1 cellular context compared by ENCODE assay signal in the genomic region with DNA sequence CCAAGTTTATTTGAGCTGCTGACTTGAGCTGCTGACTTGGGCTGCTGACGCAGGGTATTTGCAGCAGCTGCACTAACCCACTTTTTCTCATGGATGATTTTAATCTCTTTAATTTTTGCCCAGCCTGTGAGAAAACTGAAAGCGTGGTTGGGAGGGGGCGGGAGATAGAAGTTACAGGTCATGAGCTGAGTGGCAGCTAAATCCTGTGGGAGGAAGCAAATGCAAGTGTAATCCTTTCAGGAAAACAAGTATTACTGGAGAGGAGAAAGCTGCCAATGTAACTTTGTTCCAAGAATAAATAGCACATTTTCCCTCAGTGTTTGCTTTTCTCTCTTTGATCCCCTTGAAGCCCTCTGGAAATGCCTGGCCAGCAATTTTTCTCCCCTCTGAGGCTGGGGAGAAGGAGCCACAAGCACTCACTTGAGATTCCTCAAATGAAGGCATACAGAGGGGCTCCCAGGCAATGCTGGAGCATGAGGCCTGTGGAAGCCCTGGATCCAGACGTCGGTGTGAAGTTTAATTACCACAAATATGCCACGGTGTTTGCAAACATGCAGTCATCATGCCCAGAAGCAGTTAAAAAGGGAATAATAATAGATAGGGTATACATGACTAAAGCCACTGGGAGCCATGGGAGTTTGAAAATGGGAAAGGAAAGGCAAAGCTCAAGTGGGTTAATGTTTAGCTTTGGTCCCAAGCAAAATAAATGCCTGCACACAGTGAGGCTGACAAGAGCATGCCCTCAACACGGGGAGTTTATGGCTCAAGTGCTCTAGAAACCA.
TF ChIP-seq lines count a peak whose summit lies in the region.

No MANE protein-coding gene starts in this region.

TF ChIP-seq in HepG2, 621 proteins besides CTCF, POLR2A, EP300 and RAD21 (continued from another document and continues in another):
- TF ChIP-seq, protein P1, sequence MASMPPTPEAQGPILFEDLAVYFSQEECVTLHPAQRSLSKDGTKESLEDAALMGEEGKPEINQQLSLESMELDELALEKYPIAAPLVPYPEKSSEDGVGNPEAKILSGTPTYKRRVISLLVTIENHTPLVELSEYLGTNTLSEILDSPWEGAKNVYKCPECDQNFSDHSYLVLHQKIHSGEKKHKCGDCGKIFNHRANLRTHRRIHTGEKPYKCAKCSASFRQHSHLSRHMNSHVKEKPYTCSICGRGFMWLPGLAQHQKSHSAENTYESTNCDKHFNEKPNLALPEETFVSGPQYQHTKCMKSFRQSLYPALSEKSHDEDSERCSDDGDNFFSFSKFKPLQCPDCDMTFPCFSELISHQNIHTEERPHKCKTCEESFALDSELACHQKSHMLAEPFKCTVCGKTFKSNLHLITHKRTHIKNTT (CRISPR knock-in tag; IDR thresholded peaks at IDR 0.05) = no peak
- TF ChIP-seq PPARG (CRISPR knock-in tag; conservative IDR thresholded peaks at IDR 0.05) (peak; percentile 75; the same call in 1 of the 2 replicates), AKAP8 (CRISPR knock-in tag; IDR thresholded peaks at IDR 0.05) (no peak), ZNF652 (CRISPR knock-in tag; IDR thresholded peaks at IDR 0.05; ENCODE audit: borderline replicate concordance, low read depth) (peak; percentile 66; the same call in 1 of the 2 replicates), HMG20A (CRISPR knock-in tag; IDR thresholded peaks at IDR 0.05; ENCODE audit: borderline replicate concordance) (peak; percentile 43), ARHGAP35 (CRISPR knock-in tag; IDR thresholded peaks at IDR 0.05; ENCODE audit: borderline replicate concordance) (no peak), ETV6 (CRISPR knock-in tag; conservative IDR thresholded peaks at IDR 0.05) (peak; percentile 2; the same call in 1 of the 2 replicates), HNF4A (CRISPR knock-in tag; IDR thresholded peaks at IDR 0.05) (peak; percentile 61), KMT2A (CRISPR knock-in tag; IDR thresholded peaks at IDR 0.05) (0 out of 2 replicates have a peak, but pooled peaks have one; percentile 54), SOX6 (IDR thresholded peaks at IDR 0.05) (no peak), SOX6 (CRISPR knock-in tag; IDR thresholded peaks at IDR 0.05) (peak; percentile 65; the same call in 1 of the 2 replicates), THAP11 (CRISPR knock-in tag; IDR thresholded peaks at IDR 0.05) (peak; percentile 12; the same call in 1 of the 2 replicates), NFKB2 (CRISPR knock-in tag; IDR thresholded peaks at IDR 0.05; ENCODE audit: borderline replicate concordance) (no peak), CREB1 (IDR thresholded peaks at IDR 0.05) (no peak), CREB1 (CRISPR knock-in tag; IDR thresholded peaks at IDR 0.05) (peak; percentile 61; the same call in 1 of the 2 replicates), ZNF501 (CRISPR knock-in tag; IDR thresholded peaks at IDR 0.05) (peak; percentile 89), ZNF44 (CRISPR knock-in tag; IDR thresholded peaks at IDR 0.05) (peak; percentile 34; the same call in 1 of the 2 replicates), U2AF1 (optimal IDR thresholded peaks at IDR 0.05; ENCODE audit: low read depth, low read length) (no peak), FOXA1 (IDR thresholded peaks at IDR 0.05) (no peak), FOXA1 (CRISPR knock-in tag; IDR thresholded peaks at IDR 0.05) (peak; percentile 84), ATM (IDR thresholded peaks at IDR 0.05; ENCODE audit: borderline replicate concordance) (no peak), ARNTL (CRISPR knock-in tag; IDR thresholded peaks at IDR 0.05) (peak; percentile 62), ZNF329 (CRISPR knock-in tag; IDR thresholded peaks at IDR 0.05; ENCODE audit: low read depth) (no peak), MTF1 (CRISPR knock-in tag; IDR thresholded peaks at IDR 0.05) (0 out of 2 replicates have a peak, but pooled peaks have one; percentile 19), KDM5B (CRISPR knock-in tag; IDR thresholded peaks at IDR 0.05; ENCODE audit: borderline replicate concordance) (no peak; the same call in 1 of the 2 replicates), SP4 (CRISPR knock-in tag; IDR thresholded peaks at IDR 0.05) (0 out of 2 replicates have a peak, but pooled peaks have one; percentile 41), EED (CRISPR knock-in tag; IDR thresholded peaks at IDR 0.05) (no peak), SATB2 (CRISPR knock-in tag; IDR thresholded peaks at IDR 0.05) (peak; percentile 57), NFE2L1 (CRISPR knock-in tag; IDR thresholded peaks at IDR 0.05; ENCODE audit: borderline replicate concordance) (no peak), FIP1L1 (IDR thresholded peaks at IDR 0.05; ENCODE audit: borderline replicate concordance, insufficient read depth, low read depth, low read length) (no peak), ARNT2 (CRISPR knock-in tag; IDR thresholded peaks at IDR 0.05; ENCODE audit: low read depth) (no peak)
- TF ChIP-seq, protein P2, sequence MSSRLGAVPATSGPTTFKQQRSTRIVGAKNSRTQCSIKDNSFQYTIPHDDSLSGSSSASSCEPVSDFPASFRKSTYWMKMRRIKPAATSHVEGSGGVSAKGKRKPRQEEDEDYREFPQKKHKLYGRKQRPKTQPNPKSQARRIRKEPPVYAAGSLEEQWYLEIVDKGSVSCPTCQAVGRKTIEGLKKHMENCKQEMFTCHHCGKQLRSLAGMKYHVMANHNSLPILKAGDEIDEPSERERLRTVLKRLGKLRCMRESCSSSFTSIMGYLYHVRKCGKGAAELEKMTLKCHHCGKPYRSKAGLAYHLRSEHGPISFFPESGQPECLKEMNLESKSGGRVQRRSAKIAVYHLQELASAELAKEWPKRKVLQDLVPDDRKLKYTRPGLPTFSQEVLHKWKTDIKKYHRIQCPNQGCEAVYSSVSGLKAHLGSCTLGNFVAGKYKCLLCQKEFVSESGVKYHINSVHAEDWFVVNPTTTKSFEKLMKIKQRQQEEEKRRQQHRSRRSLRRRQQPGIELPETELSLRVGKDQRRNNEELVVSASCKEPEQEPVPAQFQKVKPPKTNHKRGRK (CRISPR knock-in tag; IDR thresholded peaks at IDR 0.05) = peak; percentile 34; the same call in 1 of the 2 replicates
- TF ChIP-seq, protein P3, sequence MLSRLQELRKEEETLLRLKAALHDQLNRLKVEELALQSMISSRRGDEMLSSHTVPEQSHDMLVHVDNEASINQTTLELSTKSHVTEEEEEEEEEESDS (CRISPR knock-in tag; IDR thresholded peaks at IDR 0.05; ENCODE audit: borderline replicate concordance) = no peak
- TF ChIP-seq, protein P4, sequence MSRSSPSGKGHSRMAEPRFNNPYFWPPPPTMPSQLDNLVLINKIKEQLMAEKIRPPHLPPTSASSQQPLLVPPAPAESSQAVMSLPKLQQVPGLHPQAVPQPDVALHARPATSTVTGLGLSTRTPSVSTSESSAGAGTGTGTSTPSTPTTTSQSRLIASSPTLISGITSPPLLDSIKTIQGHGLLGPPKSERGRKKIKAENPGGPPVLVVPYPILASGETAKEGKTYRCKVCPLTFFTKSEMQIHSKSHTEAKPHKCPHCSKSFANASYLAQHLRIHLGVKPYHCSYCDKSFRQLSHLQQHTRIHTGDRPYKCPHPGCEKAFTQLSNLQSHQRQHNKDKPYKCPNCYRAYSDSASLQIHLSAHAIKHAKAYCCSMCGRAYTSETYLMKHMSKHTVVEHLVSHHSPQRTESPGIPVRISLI (CRISPR knock-in tag; IDR thresholded peaks at IDR 0.05; ENCODE audit: borderline replicate concordance) = peak; percentile 26; the same call in 1 of the 2 replicates
- TF ChIP-seq, protein P5, sequence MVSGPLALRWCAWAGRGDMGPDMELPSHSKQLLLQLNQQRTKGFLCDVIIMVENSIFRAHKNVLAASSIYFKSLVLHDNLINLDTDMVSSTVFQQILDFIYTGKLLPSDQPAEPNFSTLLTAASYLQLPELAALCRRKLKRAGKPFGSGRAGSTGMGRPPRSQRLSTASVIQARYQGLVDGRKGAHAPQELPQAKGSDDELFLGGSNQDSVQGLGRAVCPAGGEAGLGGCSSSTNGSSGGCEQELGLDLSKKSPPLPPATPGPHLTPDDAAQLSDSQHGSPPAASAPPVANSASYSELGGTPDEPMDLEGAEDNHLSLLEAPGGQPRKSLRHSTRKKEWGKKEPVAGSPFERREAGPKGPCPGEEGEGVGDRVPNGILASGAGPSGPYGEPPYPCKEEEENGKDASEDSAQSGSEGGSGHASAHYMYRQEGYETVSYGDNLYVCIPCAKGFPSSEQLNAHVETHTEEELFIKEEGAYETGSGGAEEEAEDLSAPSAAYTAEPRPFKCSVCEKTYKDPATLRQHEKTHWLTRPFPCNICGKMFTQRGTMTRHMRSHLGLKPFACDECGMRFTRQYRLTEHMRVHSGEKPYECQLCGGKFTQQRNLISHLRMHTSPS (CRISPR knock-in tag; IDR thresholded peaks at IDR 0.05; ENCODE audit: low read depth) = peak; percentile 26; the same call in 1 of the 2 replicates
- TF ChIP-seq, protein P6, sequence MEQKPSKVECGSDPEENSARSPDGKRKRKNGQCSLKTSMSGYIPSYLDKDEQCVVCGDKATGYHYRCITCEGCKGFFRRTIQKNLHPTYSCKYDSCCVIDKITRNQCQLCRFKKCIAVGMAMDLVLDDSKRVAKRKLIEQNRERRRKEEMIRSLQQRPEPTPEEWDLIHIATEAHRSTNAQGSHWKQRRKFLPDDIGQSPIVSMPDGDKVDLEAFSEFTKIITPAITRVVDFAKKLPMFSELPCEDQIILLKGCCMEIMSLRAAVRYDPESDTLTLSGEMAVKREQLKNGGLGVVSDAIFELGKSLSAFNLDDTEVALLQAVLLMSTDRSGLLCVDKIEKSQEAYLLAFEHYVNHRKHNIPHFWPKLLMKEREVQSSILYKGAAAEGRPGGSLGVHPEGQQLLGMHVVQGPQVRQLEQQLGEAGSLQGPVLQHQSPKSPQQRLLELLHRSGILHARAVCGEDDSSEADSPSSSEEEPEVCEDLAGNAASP (CRISPR knock-in tag; IDR thresholded peaks at IDR 0.05; ENCODE audit: borderline replicate concordance) = peak; percentile 19; the same call in 1 of the 2 replicates
- TF ChIP-seq, protein P7, sequence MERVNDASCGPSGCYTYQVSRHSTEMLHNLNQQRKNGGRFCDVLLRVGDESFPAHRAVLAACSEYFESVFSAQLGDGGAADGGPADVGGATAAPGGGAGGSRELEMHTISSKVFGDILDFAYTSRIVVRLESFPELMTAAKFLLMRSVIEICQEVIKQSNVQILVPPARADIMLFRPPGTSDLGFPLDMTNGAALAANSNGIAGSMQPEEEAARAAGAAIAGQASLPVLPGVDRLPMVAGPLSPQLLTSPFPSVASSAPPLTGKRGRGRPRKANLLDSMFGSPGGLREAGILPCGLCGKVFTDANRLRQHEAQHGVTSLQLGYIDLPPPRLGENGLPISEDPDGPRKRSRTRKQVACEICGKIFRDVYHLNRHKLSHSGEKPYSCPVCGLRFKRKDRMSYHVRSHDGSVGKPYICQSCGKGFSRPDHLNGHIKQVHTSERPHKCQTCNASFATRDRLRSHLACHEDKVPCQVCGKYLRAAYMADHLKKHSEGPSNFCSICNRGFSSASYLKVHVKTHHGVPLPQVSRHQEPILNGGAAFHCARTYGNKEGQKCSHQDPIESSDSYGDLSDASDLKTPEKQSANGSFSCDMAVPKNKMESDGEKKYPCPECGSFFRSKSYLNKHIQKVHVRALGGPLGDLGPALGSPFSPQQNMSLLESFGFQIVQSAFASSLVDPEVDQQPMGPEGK (CRISPR knock-in tag; IDR thresholded peaks at IDR 0.05) = no peak; the same call in none of the 2 replicates
- TF ChIP-seq, protein P8, sequence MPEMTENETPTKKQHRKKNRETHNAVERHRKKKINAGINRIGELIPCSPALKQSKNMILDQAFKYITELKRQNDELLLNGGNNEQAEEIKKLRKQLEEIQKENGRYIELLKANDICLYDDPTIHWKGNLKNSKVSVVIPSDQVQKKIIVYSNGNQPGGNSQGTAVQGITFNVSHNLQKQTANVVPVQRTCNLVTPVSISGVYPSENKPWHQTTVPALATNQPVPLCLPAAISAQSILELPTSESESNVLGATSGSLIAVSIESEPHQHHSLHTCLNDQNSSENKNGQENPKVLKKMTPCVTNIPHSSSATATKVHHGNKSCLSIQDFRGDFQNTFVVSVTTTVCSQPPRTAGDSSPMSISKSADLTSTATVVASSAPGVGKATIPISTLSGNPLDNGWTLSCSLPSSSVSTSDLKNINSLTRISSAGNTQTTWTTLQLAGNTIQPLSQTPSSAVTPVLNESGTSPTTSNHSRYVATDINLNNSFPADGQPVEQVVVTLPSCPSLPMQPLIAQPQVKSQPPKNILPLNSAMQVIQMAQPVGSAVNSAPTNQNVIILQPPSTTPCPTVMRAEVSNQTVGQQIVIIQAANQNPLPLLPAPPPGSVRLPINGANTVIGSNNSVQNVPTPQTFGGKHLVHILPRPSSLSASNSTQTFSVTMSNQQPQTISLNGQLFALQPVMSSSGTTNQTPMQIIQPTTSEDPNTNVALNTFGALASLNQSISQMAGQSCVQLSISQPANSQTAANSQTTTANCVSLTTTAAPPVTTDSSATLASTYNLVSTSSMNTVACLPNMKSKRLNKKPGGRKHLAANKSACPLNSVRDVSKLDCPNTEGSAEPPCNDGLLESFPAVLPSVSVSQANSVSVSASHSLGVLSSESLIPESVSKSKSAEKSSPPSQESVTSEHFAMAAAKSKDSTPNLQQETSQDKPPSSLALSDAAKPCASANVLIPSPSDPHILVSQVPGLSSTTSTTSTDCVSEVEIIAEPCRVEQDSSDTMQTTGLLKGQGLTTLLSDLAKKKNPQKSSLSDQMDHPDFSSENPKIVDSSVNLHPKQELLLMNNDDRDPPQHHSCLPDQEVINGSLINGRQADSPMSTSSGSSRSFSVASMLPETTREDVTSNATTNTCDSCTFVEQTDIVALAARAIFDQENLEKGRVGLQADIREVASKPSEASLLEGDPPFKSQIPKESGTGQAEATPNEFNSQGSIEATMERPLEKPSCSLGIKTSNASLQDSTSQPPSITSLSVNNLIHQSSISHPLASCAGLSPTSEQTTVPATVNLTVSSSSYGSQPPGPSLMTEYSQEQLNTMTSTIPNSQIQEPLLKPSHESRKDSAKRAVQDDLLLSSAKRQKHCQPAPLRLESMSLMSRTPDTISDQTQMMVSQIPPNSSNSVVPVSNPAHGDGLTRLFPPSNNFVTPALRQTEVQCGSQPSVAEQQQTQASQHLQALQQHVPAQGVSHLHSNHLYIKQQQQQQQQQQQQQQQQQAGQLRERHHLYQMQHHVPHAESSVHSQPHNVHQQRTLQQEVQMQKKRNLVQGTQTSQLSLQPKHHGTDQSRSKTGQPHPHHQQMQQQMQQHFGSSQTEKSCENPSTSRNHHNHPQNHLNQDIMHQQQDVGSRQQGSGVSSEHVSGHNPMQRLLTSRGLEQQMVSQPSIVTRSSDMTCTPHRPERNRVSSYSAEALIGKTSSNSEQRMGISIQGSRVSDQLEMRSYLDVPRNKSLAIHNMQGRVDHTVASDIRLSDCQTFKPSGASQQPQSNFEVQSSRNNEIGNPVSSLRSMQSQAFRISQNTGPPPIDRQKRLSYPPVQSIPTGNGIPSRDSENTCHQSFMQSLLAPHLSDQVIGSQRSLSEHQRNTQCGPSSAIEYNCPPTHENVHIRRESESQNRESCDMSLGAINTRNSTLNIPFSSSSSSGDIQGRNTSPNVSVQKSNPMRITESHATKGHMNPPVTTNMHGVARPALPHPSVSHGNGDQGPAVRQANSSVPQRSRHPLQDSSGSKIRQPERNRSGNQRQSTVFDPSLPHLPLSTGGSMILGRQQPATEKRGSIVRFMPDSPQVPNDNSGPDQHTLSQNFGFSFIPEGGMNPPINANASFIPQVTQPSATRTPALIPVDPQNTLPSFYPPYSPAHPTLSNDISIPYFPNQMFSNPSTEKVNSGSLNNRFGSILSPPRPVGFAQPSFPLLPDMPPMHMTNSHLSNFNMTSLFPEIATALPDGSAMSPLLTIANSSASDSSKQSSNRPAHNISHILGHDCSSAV (CRISPR knock-in tag; IDR thresholded peaks at IDR 0.05; ENCODE audit: borderline replicate concordance) = no peak
- TF ChIP-seq, protein P9, sequence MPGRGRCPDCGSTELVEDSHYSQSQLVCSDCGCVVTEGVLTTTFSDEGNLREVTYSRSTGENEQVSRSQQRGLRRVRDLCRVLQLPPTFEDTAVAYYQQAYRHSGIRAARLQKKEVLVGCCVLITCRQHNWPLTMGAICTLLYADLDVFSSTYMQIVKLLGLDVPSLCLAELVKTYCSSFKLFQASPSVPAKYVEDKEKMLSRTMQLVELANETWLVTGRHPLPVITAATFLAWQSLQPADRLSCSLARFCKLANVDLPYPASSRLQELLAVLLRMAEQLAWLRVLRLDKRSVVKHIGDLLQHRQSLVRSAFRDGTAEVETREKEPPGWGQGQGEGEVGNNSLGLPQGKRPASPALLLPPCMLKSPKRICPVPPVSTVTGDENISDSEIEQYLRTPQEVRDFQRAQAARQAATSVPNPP (CRISPR knock-in tag; IDR thresholded peaks at IDR 0.05) = no peak
